In genomic region chr13:48155850-48156249, GRCh38 we compare ENCODE assay signal across 8 cellular contexts.
DNase-seq lines count a peak whose midpoint lies in the region; ATAC-seq, FAIRE-seq and TF ChIP-seq lines count a peak whose summit lies in the region.

No MANE protein-coding gene starts in this region.

- DNase-seq in activated T-cell treated with anti-CD3 and anti-CD28 coated beads, Interleukin-2, amount 50 U/mL, for 72 hours, result peak; percentile 20 to 26
- DNase-seq in activated T-cell treated with anti-CD3 and anti-CD28 coated beads, Interleukin-2, amount 50 U/mL, for 48 hours, result no peak
- peak; percentile 60 for DNase-seq in NCI-H226
- peak; percentile 100 for DNase-seq in bronchial epithelial cell (ENCODE audit: low read depth)
- DNase-seq in retinal pigment epithelial cell (ENCODE audit: low read depth), result peak; percentile 26
- no peak for DNase-seq in midbrain (lab: John Stamatoyannopoulos, UW)

- TF ChIP-seq CTCF in bronchial epithelial cell (IDR thresholded peaks at IDR 0.05; ENCODE audit: insufficient read depth, low read length, severe bottlenecking), result no peak
- TF ChIP-seq CTCF in retinal pigment epithelial cell (conservative IDR thresholded peaks at IDR 0.05; ENCODE audit: low read depth, low read length), result no peak

- peak; percentile 80 to 81 for ATAC-seq in activated T-cell treated with anti-CD3 and anti-CD28 coated beads, Interleukin-2, amount 50 U/mL, for 72 hours (replicated peaks in 1 of 2)
- ATAC-seq in GM21360 (IDR thresholded peaks at IDR 0.05; ENCODE audit: unreplicated experiment) (no peak), GM21423 (IDR thresholded peaks at IDR 0.05; ENCODE audit: unreplicated experiment) (no peak)

- H3K4me3 Mint-ChIP-seq in activated T-cell treated with anti-CD3 and anti-CD28 coated beads, Interleukin-2, amount 50 U/mL, for 72 hours, result peak overlapping the region; percentile 75 to 90

- peaks cover 87% of the 10 kb centered on the region for H3K4me1 Mint-ChIP-seq in activated T-cell treated with anti-CD3 and anti-CD28 coated beads, Interleukin-2, amount 50 U/mL, for 72 hours (ENCODE audit: low read depth)

- H3K4me3 ChIP-seq in bronchial epithelial cell (ENCODE audit: low read depth, low read length) (no peak overlapping the region), retinal pigment epithelial cell (ENCODE audit: low read length) (no peak overlapping the region)

- H3K27ac Mint-ChIP-seq in activated T-cell treated with anti-CD3 and anti-CD28 coated beads, Interleukin-2, amount 50 U/mL, for 72 hours, result peak overlapping the region; percentile 97

- peak; percentile 55 for FAIRE-seq in bronchial epithelial cell (lab: Jason Lieb, UNC)

- no peaks in the 10 kb centered on the region for H3K36me3 Mint-ChIP-seq in activated T-cell treated with anti-CD3 and anti-CD28 coated beads, Interleukin-2, amount 50 U/mL, for 72 hours (ENCODE audit: insufficient read depth in 2 of 2)

- no peaks in the 10 kb centered on the region for H3K36me3 ChIP-seq in bronchial epithelial cell (ENCODE audit: control insufficient read depth, insufficient read depth, low read length)

- no peaks in the 10 kb centered on the region for H3K27me3 ChIP-seq in bronchial epithelial cell (ENCODE audit: control insufficient read depth, insufficient read depth, low read length)

- no peaks in the 10 kb centered on the region for H3K9me3 Mint-ChIP-seq in activated T-cell treated with anti-CD3 and anti-CD28 coated beads, Interleukin-2, amount 50 U/mL, for 72 hours

- no peaks in the 10 kb centered on the region for H3K27me3 Mint-ChIP-seq in activated T-cell treated with anti-CD3 and anti-CD28 coated beads, Interleukin-2, amount 50 U/mL, for 72 hours (ENCODE audit: low read depth)

Comparison
In these comparisons a context has a peak if more than half of its experiments do, and no peak if none do; other contexts are left out.
1. DNase-seq: peak in activated T-cell treated with anti-CD3 and anti-CD28 coated beads, Interleukin-2, amount 50 U/mL, for 72 hours (2 of 2), NCI-H226 (single experiment), bronchial epithelial cell (single experiment) and retinal pigment epithelial cell (single experiment); none in activated T-cell treated with anti-CD3 and anti-CD28 coated beads, Interleukin-2, amount 50 U/mL, for 48 hours (0 of 2) and midbrain (single experiment).
2. ATAC-seq: peak in activated T-cell treated with anti-CD3 and anti-CD28 coated beads, Interleukin-2, amount 50 U/mL, for 72 hours (2 of 2); none in GM21360 (single experiment) and GM21423 (single experiment).